Comparison of ENCODE assay signal across 1 cellular context in genomic region chr17:47670064-47670463, GRCh38.
TF ChIP-seq lines count a peak whose summit lies in the region.

No MANE protein-coding gene starts in this region.

TF ChIP-seq in GM23338, 12 proteins besides CTCF, POLR2A, EP300 and RAD21 (continued from another document):
- TF ChIP-seq, protein P1, sequence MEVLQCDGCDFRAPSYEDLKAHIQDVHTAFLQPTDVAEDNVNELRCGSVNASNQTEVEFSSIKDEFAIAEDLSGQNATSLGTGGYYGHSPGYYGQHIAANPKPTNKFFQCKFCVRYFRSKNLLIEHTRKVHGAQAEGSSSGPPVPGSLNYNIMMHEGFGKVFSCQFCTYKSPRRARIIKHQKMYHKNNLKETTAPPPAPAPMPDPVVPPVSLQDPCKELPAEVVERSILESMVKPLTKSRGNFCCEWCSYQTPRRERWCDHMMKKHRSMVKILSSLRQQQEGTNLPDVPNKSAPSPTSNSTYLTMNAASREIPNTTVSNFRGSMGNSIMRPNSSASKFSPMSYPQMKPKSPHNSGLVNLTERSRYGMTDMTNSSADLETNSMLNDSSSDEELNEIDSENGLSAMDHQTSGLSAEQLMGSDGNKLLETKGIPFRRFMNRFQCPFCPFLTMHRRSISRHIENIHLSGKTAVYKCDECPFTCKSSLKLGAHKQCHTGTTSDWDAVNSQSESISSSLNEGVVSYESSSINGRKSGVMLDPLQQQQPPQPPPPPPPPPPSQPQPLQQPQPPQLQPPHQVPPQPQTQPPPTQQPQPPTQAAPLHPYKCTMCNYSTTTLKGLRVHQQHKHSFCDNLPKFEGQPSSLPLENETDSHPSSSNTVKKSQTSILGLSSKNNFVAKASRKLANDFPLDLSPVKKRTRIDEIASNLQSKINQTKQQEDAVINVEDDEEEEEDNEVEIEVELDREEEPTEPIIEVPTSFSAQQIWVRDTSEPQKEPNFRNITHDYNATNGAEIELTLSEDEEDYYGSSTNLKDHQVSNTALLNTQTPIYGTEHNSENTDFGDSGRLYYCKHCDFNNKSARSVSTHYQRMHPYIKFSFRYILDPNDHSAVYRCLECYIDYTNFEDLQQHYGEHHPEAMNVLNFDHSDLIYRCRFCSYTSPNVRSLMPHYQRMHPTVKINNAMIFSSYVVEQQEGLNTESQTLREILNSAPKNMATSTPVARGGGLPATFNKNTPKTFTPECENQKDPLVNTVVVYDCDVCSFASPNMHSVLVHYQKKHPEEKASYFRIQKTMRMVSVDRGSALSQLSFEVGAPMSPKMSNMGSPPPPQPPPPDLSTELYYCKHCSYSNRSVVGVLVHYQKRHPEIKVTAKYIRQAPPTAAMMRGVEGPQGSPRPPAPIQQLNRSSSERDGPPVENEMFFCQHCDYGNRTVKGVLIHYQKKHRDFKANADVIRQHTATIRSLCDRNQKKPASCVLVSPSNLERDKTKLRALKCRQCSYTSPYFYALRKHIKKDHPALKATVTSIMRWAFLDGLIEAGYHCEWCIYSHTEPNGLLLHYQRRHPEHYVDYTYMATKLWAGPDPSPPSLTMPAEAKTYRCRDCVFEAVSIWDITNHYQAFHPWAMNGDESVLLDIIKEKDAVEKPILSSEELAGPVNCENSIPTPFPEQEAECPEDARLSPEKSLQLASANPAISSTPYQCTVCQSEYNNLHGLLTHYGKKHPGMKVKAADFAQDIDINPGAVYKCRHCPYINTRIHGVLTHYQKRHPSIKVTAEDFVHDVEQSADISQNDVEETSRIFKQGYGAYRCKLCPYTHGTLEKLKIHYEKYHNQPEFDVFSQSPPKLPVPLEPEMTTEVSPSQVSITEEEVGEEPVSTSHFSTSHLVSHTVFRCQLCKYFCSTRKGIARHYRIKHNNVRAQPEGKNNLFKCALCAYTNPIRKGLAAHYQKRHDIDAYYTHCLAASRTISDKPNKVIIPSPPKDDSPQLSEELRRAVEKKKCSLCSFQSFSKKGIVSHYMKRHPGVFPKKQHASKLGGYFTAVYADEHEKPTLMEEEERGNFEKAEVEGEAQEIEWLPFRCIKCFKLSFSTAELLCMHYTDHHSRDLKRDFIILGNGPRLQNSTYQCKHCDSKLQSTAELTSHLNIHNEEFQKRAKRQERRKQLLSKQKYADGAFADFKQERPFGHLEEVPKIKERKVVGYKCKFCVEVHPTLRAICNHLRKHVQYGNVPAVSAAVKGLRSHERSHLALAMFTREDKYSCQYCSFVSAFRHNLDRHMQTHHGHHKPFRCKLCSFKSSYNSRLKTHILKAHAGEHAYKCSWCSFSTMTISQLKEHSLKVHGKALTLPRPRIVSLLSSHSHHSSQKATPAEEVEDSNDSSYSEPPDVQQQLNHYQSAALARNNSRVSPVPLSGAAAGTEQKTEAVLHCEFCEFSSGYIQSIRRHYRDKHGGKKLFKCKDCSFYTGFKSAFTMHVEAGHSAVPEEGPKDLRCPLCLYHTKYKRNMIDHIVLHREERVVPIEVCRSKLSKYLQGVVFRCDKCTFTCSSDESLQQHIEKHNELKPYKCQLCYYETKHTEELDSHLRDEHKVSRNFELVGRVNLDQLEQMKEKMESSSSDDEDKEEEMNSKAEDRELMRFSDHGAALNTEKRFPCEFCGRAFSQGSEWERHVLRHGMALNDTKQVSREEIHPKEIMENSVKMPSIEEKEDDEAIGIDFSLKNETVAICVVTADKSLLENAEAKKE (CRISPR knock-in tag; IDR thresholded peaks at IDR 0.05): no peak
- TF ChIP-seq ZNF331 (CRISPR knock-in tag; IDR thresholded peaks at IDR 0.05; ENCODE audit: low read depth) (no peak), NANOG (IDR thresholded peaks at IDR 0.05; ENCODE audit: borderline replicate concordance) (no peak), POLR2AphosphoS5 (IDR thresholded peaks at IDR 0.05; ENCODE audit: low read depth) (no peak), ETS1 (IDR thresholded peaks at IDR 0.05) (no peak)
